Comparison of ENCODE assay signal across 1 cellular context in the genomic region with DNA sequence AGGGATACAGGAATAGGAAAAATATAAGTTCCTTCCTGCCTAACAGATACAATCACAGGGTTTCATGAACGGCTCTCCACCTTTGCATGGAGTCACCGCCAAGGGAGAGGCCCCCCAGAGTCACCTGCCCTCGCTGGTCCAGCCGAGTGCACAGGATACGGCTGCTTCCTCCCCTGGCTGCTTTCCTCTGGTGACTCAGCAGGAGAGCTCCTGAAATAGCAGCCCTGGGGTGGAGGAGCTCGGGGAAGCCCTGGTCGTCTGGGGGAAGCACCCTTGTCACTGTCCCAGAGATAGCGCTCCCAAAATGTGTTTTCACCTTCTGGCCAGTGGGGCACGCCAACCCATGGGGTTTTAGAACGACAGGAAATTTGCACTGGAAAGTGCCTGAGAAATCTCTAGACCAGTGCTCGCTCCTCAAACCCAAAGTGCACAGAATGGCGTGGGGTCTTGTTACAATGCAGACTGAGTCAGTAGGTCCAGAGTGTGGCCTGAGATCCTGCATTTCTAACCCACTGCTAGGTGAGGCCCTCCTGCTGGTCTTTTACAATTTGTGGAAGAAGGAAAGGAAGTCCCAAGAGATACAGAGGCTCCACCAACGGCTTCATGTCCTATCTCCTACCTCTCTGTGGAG.
TF ChIP-seq lines count a peak whose summit lies in the region.

No MANE protein-coding gene starts in this region.

TF ChIP-seq in HepG2, 621 proteins besides CTCF, POLR2A, EP300 and RAD21 (continued from another document and continues in another):
- TF ChIP-seq, protein P1, sequence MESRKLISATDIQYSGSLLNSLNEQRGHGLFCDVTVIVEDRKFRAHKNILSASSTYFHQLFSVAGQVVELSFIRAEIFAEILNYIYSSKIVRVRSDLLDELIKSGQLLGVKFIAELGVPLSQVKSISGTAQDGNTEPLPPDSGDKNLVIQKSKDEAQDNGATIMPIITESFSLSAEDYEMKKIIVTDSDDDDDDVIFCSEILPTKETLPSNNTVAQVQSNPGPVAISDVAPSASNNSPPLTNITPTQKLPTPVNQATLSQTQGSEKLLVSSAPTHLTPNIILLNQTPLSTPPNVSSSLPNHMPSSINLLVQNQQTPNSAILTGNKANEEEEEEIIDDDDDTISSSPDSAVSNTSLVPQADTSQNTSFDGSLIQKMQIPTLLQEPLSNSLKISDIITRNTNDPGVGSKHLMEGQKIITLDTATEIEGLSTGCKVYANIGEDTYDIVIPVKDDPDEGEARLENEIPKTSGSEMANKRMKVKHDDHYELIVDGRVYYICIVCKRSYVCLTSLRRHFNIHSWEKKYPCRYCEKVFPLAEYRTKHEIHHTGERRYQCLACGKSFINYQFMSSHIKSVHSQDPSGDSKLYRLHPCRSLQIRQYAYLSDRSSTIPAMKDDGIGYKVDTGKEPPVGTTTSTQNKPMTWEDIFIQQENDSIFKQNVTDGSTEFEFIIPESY (CRISPR knock-in tag; IDR thresholded peaks at IDR 0.05): peak; percentile 54; the same call in 1 of the 2 replicates
- TF ChIP-seq CCDC6 (CRISPR knock-in tag; IDR thresholded peaks at IDR 0.05): no peak
- TF ChIP-seq XRCC5 (optimal IDR thresholded peaks at IDR 0.05; ENCODE audit: low read length): peak; percentile 80
- TF ChIP-seq HOXD1 (CRISPR knock-in tag; IDR thresholded peaks at IDR 0.05): no peak
- TF ChIP-seq EED (CRISPR knock-in tag; IDR thresholded peaks at IDR 0.05): no peak
- no peak for TF ChIP-seq ZNF333 (CRISPR knock-in tag; IDR thresholded peaks at IDR 0.05; ENCODE audit: borderline replicate concordance)
- 0 out of 2 replicates have a peak, but pooled peaks have one; percentile 12 for TF ChIP-seq KDM1A (CRISPR knock-in tag; IDR thresholded peaks at IDR 0.05)
- no peak for TF ChIP-seq TEAD3 (CRISPR knock-in tag; optimal IDR thresholded peaks at IDR 0.05; ENCODE audit: borderline replicate concordance)
- TF ChIP-seq, protein P2, sequence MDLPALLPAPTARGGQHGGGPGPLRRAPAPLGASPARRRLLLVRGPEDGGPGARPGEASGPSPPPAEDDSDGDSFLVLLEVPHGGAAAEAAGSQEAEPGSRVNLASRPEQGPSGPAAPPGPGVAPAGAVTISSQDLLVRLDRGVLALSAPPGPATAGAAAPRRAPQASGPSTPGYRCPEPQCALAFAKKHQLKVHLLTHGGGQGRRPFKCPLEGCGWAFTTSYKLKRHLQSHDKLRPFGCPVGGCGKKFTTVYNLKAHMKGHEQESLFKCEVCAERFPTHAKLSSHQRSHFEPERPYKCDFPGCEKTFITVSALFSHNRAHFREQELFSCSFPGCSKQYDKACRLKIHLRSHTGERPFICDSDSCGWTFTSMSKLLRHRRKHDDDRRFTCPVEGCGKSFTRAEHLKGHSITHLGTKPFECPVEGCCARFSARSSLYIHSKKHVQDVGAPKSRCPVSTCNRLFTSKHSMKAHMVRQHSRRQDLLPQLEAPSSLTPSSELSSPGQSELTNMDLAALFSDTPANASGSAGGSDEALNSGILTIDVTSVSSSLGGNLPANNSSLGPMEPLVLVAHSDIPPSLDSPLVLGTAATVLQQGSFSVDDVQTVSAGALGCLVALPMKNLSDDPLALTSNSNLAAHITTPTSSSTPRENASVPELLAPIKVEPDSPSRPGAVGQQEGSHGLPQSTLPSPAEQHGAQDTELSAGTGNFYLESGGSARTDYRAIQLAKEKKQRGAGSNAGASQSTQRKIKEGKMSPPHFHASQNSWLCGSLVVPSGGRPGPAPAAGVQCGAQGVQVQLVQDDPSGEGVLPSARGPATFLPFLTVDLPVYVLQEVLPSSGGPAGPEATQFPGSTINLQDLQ (CRISPR knock-in tag; IDR thresholded peaks at IDR 0.05): no peak
- TF ChIP-seq CREB1 (IDR thresholded peaks at IDR 0.05): no peak
- no peak for TF ChIP-seq CREB1 (CRISPR knock-in tag; IDR thresholded peaks at IDR 0.05)
- TF ChIP-seq, protein P3, sequence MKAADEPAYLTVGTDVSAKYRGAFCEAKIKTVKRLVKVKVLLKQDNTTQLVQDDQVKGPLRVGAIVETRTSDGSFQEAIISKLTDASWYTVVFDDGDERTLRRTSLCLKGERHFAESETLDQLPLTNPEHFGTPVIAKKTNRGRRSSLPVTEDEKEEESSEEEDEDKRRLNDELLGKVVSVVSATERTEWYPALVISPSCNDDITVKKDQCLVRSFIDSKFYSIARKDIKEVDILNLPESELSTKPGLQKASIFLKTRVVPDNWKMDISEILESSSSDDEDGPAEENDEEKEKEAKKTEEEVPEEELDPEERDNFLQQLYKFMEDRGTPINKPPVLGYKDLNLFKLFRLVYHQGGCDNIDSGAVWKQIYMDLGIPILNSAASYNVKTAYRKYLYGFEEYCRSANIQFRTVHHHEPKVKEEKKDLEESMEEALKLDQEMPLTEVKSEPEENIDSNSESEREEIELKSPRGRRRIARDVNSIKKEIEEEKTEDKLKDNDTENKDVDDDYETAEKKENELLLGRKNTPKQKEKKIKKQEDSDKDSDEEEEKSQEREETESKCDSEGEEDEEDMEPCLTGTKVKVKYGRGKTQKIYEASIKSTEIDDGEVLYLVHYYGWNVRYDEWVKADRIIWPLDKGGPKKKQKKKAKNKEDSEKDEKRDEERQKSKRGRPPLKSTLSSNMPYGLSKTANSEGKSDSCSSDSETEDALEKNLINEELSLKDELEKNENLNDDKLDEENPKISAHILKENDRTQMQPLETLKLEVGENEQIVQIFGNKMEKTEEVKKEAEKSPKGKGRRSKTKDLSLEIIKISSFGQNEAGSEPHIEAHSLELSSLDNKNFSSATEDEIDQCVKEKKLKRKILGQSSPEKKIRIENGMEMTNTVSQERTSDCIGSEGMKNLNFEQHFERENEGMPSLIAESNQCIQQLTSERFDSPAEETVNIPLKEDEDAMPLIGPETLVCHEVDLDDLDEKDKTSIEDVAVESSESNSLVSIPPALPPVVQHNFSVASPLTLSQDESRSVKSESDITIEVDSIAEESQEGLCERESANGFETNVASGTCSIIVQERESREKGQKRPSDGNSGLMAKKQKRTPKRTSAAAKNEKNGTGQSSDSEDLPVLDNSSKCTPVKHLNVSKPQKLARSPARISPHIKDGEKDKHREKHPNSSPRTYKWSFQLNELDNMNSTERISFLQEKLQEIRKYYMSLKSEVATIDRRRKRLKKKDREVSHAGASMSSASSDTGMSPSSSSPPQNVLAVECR (CRISPR knock-in tag; IDR thresholded peaks at IDR 0.05; ENCODE audit: borderline replicate concordance): no peak
- no peak for TF ChIP-seq JUND (CRISPR knock-in tag; IDR thresholded peaks at IDR 0.05)
- TF ChIP-seq ZSCAN31 (CRISPR knock-in tag; IDR thresholded peaks at IDR 0.05; ENCODE audit: low read depth): no peak
- no peak for TF ChIP-seq ZNF878 (CRISPR knock-in tag; IDR thresholded peaks at IDR 0.05)
- TF ChIP-seq ZNF264 (CRISPR knock-in tag; IDR thresholded peaks at IDR 0.05): no peak
- TF ChIP-seq GABPA (IDR thresholded peaks at IDR 0.05; ENCODE audit: low read depth, low read length): no peak
- 0 out of 2 replicates have a peak, but pooled peaks have one; percentile 23 for TF ChIP-seq GABPA (CRISPR knock-in tag; IDR thresholded peaks at IDR 0.05; ENCODE audit: low read depth)
- TF ChIP-seq, protein P4, sequence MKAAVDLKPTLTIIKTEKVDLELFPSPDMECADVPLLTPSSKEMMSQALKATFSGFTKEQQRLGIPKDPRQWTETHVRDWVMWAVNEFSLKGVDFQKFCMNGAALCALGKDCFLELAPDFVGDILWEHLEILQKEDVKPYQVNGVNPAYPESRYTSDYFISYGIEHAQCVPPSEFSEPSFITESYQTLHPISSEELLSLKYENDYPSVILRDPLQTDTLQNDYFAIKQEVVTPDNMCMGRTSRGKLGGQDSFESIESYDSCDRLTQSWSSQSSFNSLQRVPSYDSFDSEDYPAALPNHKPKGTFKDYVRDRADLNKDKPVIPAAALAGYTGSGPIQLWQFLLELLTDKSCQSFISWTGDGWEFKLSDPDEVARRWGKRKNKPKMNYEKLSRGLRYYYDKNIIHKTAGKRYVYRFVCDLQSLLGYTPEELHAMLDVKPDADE (CRISPR knock-in tag; IDR thresholded peaks at IDR 0.05): no peak
- no peak for TF ChIP-seq FOXJ3 (CRISPR knock-in tag; IDR thresholded peaks at IDR 0.05; ENCODE audit: borderline replicate concordance)
- TF ChIP-seq CCAR2 (optimal IDR thresholded peaks at IDR 0.05; ENCODE audit: low read depth, low read length): no peak
- TF ChIP-seq FOXA3 (CRISPR knock-in tag; IDR thresholded peaks at IDR 0.05): no peak
- TF ChIP-seq PAWR (CRISPR knock-in tag; IDR thresholded peaks at IDR 0.05; ENCODE audit: borderline replicate concordance): no peak
- TF ChIP-seq ZBTB7A (CRISPR knock-in tag; IDR thresholded peaks at IDR 0.05): no peak
- peak; percentile 27; the same call in 1 of the 2 replicates for TF ChIP-seq ZNF547 (CRISPR knock-in tag; IDR thresholded peaks at IDR 0.05)
- TF ChIP-seq, protein P5, sequence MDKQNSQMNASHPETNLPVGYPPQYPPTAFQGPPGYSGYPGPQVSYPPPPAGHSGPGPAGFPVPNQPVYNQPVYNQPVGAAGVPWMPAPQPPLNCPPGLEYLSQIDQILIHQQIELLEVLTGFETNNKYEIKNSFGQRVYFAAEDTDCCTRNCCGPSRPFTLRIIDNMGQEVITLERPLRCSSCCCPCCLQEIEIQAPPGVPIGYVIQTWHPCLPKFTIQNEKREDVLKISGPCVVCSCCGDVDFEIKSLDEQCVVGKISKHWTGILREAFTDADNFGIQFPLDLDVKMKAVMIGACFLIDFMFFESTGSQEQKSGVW (CRISPR knock-in tag; IDR thresholded peaks at IDR 0.05; ENCODE audit: borderline replicate concordance): no peak
- TF ChIP-seq ZNF768 (CRISPR knock-in tag; IDR thresholded peaks at IDR 0.05): peak; percentile 86; the same call in 1 of the 2 replicates
- no peak for TF ChIP-seq CHD4 (IDR thresholded peaks at IDR 0.05; ENCODE audit: borderline replicate concordance, low read length)
- TF ChIP-seq HIVEP1 (CRISPR knock-in tag; IDR thresholded peaks at IDR 0.05): no peak
- TF ChIP-seq ETV5 (CRISPR knock-in tag; IDR thresholded peaks at IDR 0.05; ENCODE audit: borderline replicate concordance): no peak
- TF ChIP-seq ZNF839 (CRISPR knock-in tag; IDR thresholded peaks at IDR 0.05; ENCODE audit: borderline replicate concordance): no peak
- no peak for TF ChIP-seq ZNF589 (CRISPR knock-in tag; conservative IDR thresholded peaks at IDR 0.05)
- TF ChIP-seq, protein P6, sequence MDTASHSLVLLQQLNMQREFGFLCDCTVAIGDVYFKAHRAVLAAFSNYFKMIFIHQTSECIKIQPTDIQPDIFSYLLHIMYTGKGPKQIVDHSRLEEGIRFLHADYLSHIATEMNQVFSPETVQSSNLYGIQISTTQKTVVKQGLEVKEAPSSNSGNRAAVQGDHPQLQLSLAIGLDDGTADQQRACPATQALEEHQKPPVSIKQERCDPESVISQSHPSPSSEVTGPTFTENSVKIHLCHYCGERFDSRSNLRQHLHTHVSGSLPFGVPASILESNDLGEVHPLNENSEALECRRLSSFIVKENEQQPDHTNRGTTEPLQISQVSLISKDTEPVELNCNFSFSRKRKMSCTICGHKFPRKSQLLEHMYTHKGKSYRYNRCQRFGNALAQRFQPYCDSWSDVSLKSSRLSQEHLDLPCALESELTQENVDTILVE (CRISPR knock-in tag; IDR thresholded peaks at IDR 0.05): peak; percentile 59; the same call in 1 of the 2 replicates
- TF ChIP-seq, protein P7, sequence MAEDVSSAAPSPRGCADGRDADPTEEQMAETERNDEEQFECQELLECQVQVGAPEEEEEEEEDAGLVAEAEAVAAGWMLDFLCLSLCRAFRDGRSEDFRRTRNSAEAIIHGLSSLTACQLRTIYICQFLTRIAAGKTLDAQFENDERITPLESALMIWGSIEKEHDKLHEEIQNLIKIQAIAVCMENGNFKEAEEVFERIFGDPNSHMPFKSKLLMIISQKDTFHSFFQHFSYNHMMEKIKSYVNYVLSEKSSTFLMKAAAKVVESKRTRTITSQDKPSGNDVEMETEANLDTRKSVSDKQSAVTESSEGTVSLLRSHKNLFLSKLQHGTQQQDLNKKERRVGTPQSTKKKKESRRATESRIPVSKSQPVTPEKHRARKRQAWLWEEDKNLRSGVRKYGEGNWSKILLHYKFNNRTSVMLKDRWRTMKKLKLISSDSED (CRISPR knock-in tag; IDR thresholded peaks at IDR 0.05): no peak
- TF ChIP-seq, protein P8, sequence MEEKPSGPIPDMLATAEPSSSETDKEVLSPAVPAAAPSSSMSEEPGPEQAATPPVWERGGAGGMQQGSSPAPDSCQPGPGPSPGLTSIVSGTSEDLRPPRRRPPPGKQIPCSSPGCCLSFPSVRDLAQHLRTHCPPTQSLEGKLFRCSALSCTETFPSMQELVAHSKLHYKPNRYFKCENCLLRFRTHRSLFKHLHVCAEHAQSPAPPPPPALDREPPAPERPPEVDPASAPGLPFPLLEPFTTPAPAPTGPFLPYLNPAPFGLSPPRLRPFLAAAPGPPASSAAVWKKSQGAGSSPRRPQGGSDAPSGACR (CRISPR knock-in tag; IDR thresholded peaks at IDR 0.05): no peak
- TF ChIP-seq, protein P9, sequence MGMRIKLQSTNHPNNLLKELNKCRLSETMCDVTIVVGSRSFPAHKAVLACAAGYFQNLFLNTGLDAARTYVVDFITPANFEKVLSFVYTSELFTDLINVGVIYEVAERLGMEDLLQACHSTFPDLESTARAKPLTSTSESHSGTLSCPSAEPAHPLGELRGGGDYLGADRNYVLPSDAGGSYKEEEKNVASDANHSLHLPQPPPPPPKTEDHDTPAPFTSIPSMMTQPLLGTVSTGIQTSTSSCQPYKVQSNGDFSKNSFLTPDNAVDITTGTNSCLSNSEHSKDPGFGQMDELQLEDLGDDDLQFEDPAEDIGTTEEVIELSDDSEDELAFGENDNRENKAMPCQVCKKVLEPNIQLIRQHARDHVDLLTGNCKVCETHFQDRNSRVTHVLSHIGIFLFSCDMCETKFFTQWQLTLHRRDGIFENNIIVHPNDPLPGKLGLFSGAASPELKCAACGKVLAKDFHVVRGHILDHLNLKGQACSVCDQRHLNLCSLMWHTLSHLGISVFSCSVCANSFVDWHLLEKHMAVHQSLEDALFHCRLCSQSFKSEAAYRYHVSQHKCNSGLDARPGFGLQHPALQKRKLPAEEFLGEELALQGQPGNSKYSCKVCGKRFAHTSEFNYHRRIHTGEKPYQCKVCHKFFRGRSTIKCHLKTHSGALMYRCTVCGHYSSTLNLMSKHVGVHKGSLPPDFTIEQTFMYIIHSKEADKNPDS (CRISPR knock-in tag; IDR thresholded peaks at IDR 0.05): no peak
- 0 out of 2 replicates have a peak, but pooled peaks have one; percentile 78 for TF ChIP-seq PAX8 (CRISPR knock-in tag; IDR thresholded peaks at IDR 0.05; ENCODE audit: borderline replicate concordance)
- no peak for TF ChIP-seq GPN1 (CRISPR knock-in tag; IDR thresholded peaks at IDR 0.05; ENCODE audit: borderline replicate concordance)
- TF ChIP-seq ZNF7 (CRISPR knock-in tag; IDR thresholded peaks at IDR 0.05): no peak
- TF ChIP-seq, protein P10, sequence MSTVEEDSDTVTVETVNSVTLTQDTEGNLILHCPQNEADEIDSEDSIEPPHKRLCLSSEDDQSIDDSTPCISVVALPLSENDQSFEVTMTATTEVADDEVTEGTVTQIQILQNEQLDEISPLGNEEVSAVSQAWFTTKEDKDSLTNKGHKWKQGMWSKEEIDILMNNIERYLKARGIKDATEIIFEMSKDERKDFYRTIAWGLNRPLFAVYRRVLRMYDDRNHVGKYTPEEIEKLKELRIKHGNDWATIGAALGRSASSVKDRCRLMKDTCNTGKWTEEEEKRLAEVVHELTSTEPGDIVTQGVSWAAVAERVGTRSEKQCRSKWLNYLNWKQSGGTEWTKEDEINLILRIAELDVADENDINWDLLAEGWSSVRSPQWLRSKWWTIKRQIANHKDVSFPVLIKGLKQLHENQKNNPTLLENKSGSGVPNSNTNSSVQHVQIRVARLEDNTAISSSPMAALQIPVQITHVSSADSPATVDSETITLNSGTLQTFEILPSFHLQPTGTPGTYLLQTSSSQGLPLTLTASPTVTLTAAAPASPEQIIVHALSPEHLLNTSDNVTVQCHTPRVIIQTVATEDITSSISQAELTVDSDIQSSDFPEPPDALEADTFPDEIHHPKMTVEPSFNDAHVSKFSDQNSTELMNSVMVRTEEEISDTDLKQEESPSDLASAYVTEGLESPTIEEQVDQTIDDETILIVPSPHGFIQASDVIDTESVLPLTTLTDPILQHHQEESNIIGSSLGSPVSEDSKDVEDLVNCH (CRISPR knock-in tag; IDR thresholded peaks at IDR 0.05): no peak
- no peak for TF ChIP-seq HDAC2 (CRISPR knock-in tag; IDR thresholded peaks at IDR 0.05)
- TF ChIP-seq ELF3 (CRISPR knock-in tag; IDR thresholded peaks at IDR 0.05): 0 out of 2 replicates have a peak, but pooled peaks have one; percentile 42
- TF ChIP-seq SMAD9 (CRISPR knock-in tag; IDR thresholded peaks at IDR 0.05): no peak
